Comparison of ENCODE assay signal across 1 cellular context in genomic region chr9:89923961-89924504, GRCh38.
TF ChIP-seq lines count a peak whose summit lies in the region.

No MANE protein-coding gene starts in this region.

TF ChIP-seq in HepG2, 621 proteins besides CTCF, POLR2A, EP300 and RAD21 (continued from another document and continues in another):
- 0 out of 2 replicates have a peak, but pooled peaks have one; percentile 24 for TF ChIP-seq MAX (IDR thresholded peaks at IDR 0.05)
- peak; percentile 74 for TF ChIP-seq RXRB (CRISPR knock-in tag; IDR thresholded peaks at IDR 0.05; ENCODE audit: borderline replicate concordance)
- TF ChIP-seq ZSCAN30 (CRISPR knock-in tag; IDR thresholded peaks at IDR 0.05), result no peak
- TF ChIP-seq NR2F1 (CRISPR knock-in tag; IDR thresholded peaks at IDR 0.05), result peak; percentile 82 to 90
- TF ChIP-seq ZNF609 (CRISPR knock-in tag; IDR thresholded peaks at IDR 0.05; ENCODE audit: borderline replicate concordance), result no peak
- no peak for TF ChIP-seq ZBTB42 (CRISPR knock-in tag; IDR thresholded peaks at IDR 0.05)
- TF ChIP-seq KDM6A (CRISPR knock-in tag; IDR thresholded peaks at IDR 0.05; ENCODE audit: low read depth), result no peak
- no peak for TF ChIP-seq ZFP62 (CRISPR knock-in tag; IDR thresholded peaks at IDR 0.05)
- TF ChIP-seq ZBTB39 (CRISPR knock-in tag; IDR thresholded peaks at IDR 0.05), result no peak
- no peak for TF ChIP-seq HNRNPK (IDR thresholded peaks at IDR 0.05; ENCODE audit: low read depth, low read length, poor library complexity, severe bottlenecking)
- no peak for TF ChIP-seq KDM5A (IDR thresholded peaks at IDR 0.05; ENCODE audit: borderline replicate concordance, low read length)
- peak; percentile 13; the same call in 1 of the 2 replicates for TF ChIP-seq HOXD1 (CRISPR knock-in tag; IDR thresholded peaks at IDR 0.05)
- no peak for TF ChIP-seq SP140L (CRISPR knock-in tag; IDR thresholded peaks at IDR 0.05; ENCODE audit: borderline replicate concordance)
- TF ChIP-seq GZF1 (CRISPR knock-in tag; IDR thresholded peaks at IDR 0.05), result no peak
- no peak for TF ChIP-seq IKZF5 (CRISPR knock-in tag; IDR thresholded peaks at IDR 0.05)
- TF ChIP-seq ZNF235 (CRISPR knock-in tag; IDR thresholded peaks at IDR 0.05; ENCODE audit: borderline replicate concordance), result no peak
- TF ChIP-seq ZSCAN20 (CRISPR knock-in tag; IDR thresholded peaks at IDR 0.05; ENCODE audit: borderline replicate concordance), result no peak
- no peak for TF ChIP-seq MYNN (CRISPR knock-in tag; IDR thresholded peaks at IDR 0.05; ENCODE audit: low read depth)
- no peak for TF ChIP-seq MXD3 (CRISPR knock-in tag; IDR thresholded peaks at IDR 0.05)
- TF ChIP-seq GABPB1 (CRISPR knock-in tag; IDR thresholded peaks at IDR 0.05), result no peak
- no peak for TF ChIP-seq HIC2 (CRISPR knock-in tag; IDR thresholded peaks at IDR 0.05; ENCODE audit: low read depth)
- no peak for TF ChIP-seq ZNF589 (CRISPR knock-in tag; conservative IDR thresholded peaks at IDR 0.05)
- 0 out of 2 replicates have a peak, but pooled peaks have one; percentile 38 for TF ChIP-seq HHEX (CRISPR knock-in tag; IDR thresholded peaks at IDR 0.05)
- no peak for TF ChIP-seq GPN1 (CRISPR knock-in tag; IDR thresholded peaks at IDR 0.05; ENCODE audit: borderline replicate concordance)
- no peak for TF ChIP-seq HNRNPH1 (optimal IDR thresholded peaks at IDR 0.05; ENCODE audit: low read depth, low read length)
- TF ChIP-seq ZNF501 (CRISPR knock-in tag; IDR thresholded peaks at IDR 0.05), result no peak
- TF ChIP-seq PHF5A (CRISPR knock-in tag; IDR thresholded peaks at IDR 0.05; ENCODE audit: low read depth, unreplicated experiment), result no peak
- peak; percentile 46 for TF ChIP-seq NR2C2 (CRISPR knock-in tag; IDR thresholded peaks at IDR 0.05; ENCODE audit: borderline replicate concordance)
- TF ChIP-seq CBFB (CRISPR knock-in tag; IDR thresholded peaks at IDR 0.05), result no peak
- TF ChIP-seq IRF1 (CRISPR knock-in tag; IDR thresholded peaks at IDR 0.05; ENCODE audit: low read depth), result no peak
- TF ChIP-seq SPEN (CRISPR knock-in tag; IDR thresholded peaks at IDR 0.05; ENCODE audit: low read depth), result no peak
- TF ChIP-seq ZNF607 (CRISPR knock-in tag; IDR thresholded peaks at IDR 0.05; ENCODE audit: borderline replicate concordance), result no peak
- no peak for TF ChIP-seq MED1 (CRISPR knock-in tag; IDR thresholded peaks at IDR 0.05)
- no peak for TF ChIP-seq ZNF773 (CRISPR knock-in tag; IDR thresholded peaks at IDR 0.05; ENCODE audit: borderline replicate concordance)
- TF ChIP-seq SMARCC2 (IDR thresholded peaks at IDR 0.05), result no peak
- 0 out of 2 replicates have a peak, but pooled peaks have one; percentile 19 for TF ChIP-seq HOXA3 (CRISPR knock-in tag; IDR thresholded peaks at IDR 0.05)
- peak; percentile 43 for TF ChIP-seq FOXA3 (CRISPR knock-in tag; IDR thresholded peaks at IDR 0.05)
- TF ChIP-seq ZNF619 (CRISPR knock-in tag; IDR thresholded peaks at IDR 0.05), result no peak
- TF ChIP-seq ZNF7 (CRISPR knock-in tag; IDR thresholded peaks at IDR 0.05), result no peak
- no peak for TF ChIP-seq ZNF781 (CRISPR knock-in tag; IDR thresholded peaks at IDR 0.05; ENCODE audit: borderline replicate concordance, not compliant biosample characterization)
- no peak for TF ChIP-seq ZNF24 (IDR thresholded peaks at IDR 0.05)
- no peak for TF ChIP-seq KMT2B (CRISPR knock-in tag; IDR thresholded peaks at IDR 0.05)
- TF ChIP-seq ZNF672 (CRISPR knock-in tag; IDR thresholded peaks at IDR 0.05), result no peak
- no peak for TF ChIP-seq ZNF432 (CRISPR knock-in tag; IDR thresholded peaks at IDR 0.05; ENCODE audit: borderline replicate concordance)
- TF ChIP-seq SNAPC4 (CRISPR knock-in tag; IDR thresholded peaks at IDR 0.05), result no peak
- no peak for TF ChIP-seq ATAD3A (CRISPR knock-in tag; IDR thresholded peaks at IDR 0.05)
- TF ChIP-seq NR2F2 (IDR thresholded peaks at IDR 0.05; ENCODE audit: borderline replicate concordance, low read depth), result peak; percentile 76
- TF ChIP-seq TGIF2 (CRISPR knock-in tag; IDR thresholded peaks at IDR 0.05), result no peak
- peak; percentile 30; the same call in 1 of the 2 replicates for TF ChIP-seq ZMYM4 (CRISPR knock-in tag; IDR thresholded peaks at IDR 0.05)
- TF ChIP-seq HDAC2 (CRISPR knock-in tag; IDR thresholded peaks at IDR 0.05), result peak; percentile 30; the same call in 1 of the 2 replicates
- no peak for TF ChIP-seq ZBTB43 (CRISPR knock-in tag; conservative IDR thresholded peaks at IDR 0.05)
- no peak for TF ChIP-seq KAT7 (CRISPR knock-in tag; IDR thresholded peaks at IDR 0.05; ENCODE audit: borderline replicate concordance)
- TF ChIP-seq ZKSCAN5 (CRISPR knock-in tag; IDR thresholded peaks at IDR 0.05), result no peak
- no peak for TF ChIP-seq TCF12 (IDR thresholded peaks at IDR 0.05)
- no peak for TF ChIP-seq TCF12 (CRISPR knock-in tag; IDR thresholded peaks at IDR 0.05)
- TF ChIP-seq ZNF83 (CRISPR knock-in tag; IDR thresholded peaks at IDR 0.05; ENCODE audit: borderline replicate concordance), result no peak
